ENCODE assay signal across 8 cellular contexts in the genomic region with DNA sequence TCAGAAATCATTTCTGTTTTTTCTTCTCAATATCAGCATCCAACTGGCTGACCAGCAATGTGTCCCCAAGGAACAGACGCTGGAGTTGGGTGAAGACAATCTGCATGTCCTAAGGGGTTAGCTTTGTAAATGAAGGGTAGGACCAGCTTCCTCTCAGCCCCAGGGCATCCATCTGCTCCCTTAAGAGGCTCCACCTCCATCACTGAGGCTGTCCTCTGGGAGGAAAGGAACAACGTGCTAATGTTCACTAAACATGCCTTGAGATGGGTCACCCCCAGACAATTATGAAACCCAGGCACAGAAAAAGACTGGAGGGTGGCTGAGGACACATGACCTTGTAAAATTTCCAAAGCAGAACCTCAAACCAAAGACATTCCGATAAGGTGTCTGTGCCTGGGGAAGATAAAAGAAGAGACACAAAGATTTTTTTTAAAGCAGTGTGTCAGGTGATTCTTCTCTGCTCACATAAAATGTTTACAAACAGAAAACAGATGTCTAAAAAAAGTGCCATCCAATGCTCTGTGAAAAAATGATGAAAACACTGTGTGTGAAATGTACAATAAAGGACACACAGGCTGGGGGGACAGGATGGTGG. TPM values are rescaled to one million over a fixed set of nuclear protein-coding genes. Genes with fewer than 3 reads are reported as not detected.
DNase-seq lines count a peak whose midpoint lies in the region; ATAC-seq, FAIRE-seq and TF ChIP-seq lines count a peak whose summit lies in the region.

No MANE protein-coding gene starts in this region.

- H3K27ac ChIP-seq in keratinocyte (ENCODE audit: control insufficient read depth, insufficient read depth, low read length) (peak overlapping the region; percentile 75), tibial nerve (no peak overlapping the region)

- intact Hi-C loops in activated T-helper 1 cell treated with anti-CD3 and anti-CD28 coated beads, Interleukin-12 subunit alpha, Interleukin-12 subunit beta, Interleukin-2, Interleukin-4 antibody, amounts not matched to agents 30 ng/mL and 10 ng/mL and 1 ng/mL, durations not matched to agents 14 hours and 24 hours and 36 hours (cut with micrococcal nuclease): loop anchor here (10.0 kb wide), 1 partner anchor 55 kb away; no protein-coding TSS in a partner anchor

- no peak overlapping the region for H2AFZ ChIP-seq in keratinocyte (ENCODE audit: control insufficient read depth, low read length)

- dilution Hi-C loops in keratinocyte (cut with MboI; ENCODE audit: extremely low pct_ligation_motif_present, low sequenced_read_pairs): no loop called here

- peaks cover 72% of the 10 kb centered on the region for H3K4me1 Mint-ChIP-seq in activated T-cell treated with anti-CD3 and anti-CD28 coated beads, Interleukin-2, amount 50 U/mL, for 4 hours (ENCODE audit: low read depth)
- H3K4me1 Mint-ChIP-seq in activated T-helper 1 cell treated with anti-CD3 and anti-CD28 coated beads, Interleukin-12 subunit alpha, Interleukin-12 subunit beta, Interleukin-2, Interleukin-4 antibody, amounts not matched to agents 30 ng/mL and 10 ng/mL and 1 ng/mL, durations not matched to agents 14 hours and 24 hours and 36 hours (ENCODE audit: low read depth): peaks cover 29% of the 10 kb centered on the region

- H3K9me1 ChIP-seq in keratinocyte (ENCODE audit: control insufficient read depth, extremely low read depth, insufficient read depth, low read length): no peaks in the 10 kb centered on the region

- FAIRE-seq in keratinocyte (lab: Jason Lieb, UNC): no peak

- TF ChIP-seq POLR2A in tibial nerve (IDR thresholded peaks at IDR 0.05): no peak

- no peak for TF ChIP-seq EP300 in tibial nerve (IDR thresholded peaks at IDR 0.05)

- 47 to 53% methylated on average over 3 of the region's 3 CpGs for WGBS in tibial nerve, 2 donors

- no peak for DNase-seq in activated T-cell treated with anti-CD3 and anti-CD28 coated beads, Interleukin-2, amount 50 U/mL, for 4 hours
- DNase-seq in activated T-cell treated with anti-CD3 and anti-CD28 coated beads, Interleukin-2, amount 50 U/mL, for 1 hour: no peak
- no peak for DNase-seq in activated T-helper 1 cell treated with anti-CD3 and anti-CD28 coated beads, Interleukin-12 subunit alpha, Interleukin-12 subunit beta, Interleukin-2, Interleukin-4 antibody, amounts not matched to agents 30 ng/mL and 10 ng/mL and 1 ng/mL, durations not matched to agents 14 hours and 24 hours and 36 hours (ENCODE audit: low spot score)
- DNase-seq in keratinocyte (ENCODE audit: low read depth, low spot score): no peak
- no peak for DNase-seq in tibial nerve (ENCODE audit: low spot score in 2 of 2)
- no peak for DNase-seq in medulla oblongata (ENCODE audit: extremely low spot score)
- DNase-seq in NCI-H2081 (lab: John Stamatoyannopoulos, UW): no peak

- H3K36me3 ChIP-seq in keratinocyte (ENCODE audit: control insufficient read depth in 2 of 2, extremely low read depth in 1 of 2, insufficient read depth in 2 of 2, low read length in 2 of 2) (peaks cover 3 to 12% of the 10 kb centered on the region in 2 experiments), tibial nerve (peaks cover 0 to 14% (median 0%) of the 10 kb centered on the region in 3 donors)

- peak overlapping the region; percentile 90 to 99 (median 95) for H3K4me3 ChIP-seq in keratinocyte (ENCODE audit: control insufficient read depth in 2 of 3, extremely low read depth in 1 of 3, insufficient read depth in 2 of 3, low read depth in 1 of 3, low read length in 3 of 3)
- H3K4me3 ChIP-seq in tibial nerve: peak overlapping the region; percentile 88 to 98 (median 92)

- ATAC-seq in activated T-cell treated with anti-CD3 and anti-CD28 coated beads, Interleukin-2, amount 50 U/mL, for 4 hours: no peak
- ATAC-seq in HG03521 (IDR thresholded peaks at IDR 0.05; ENCODE audit: unreplicated experiment): no peak

- no peaks in the 10 kb centered on the region for H3K9me3 Mint-ChIP-seq in activated T-cell treated with anti-CD3 and anti-CD28 coated beads, Interleukin-2, amount 50 U/mL, for 4 hours
- H3K9me3 Mint-ChIP-seq in activated T-helper 1 cell treated with anti-CD3 and anti-CD28 coated beads, Interleukin-12 subunit alpha, Interleukin-12 subunit beta, Interleukin-2, Interleukin-4 antibody, amounts not matched to agents 30 ng/mL and 10 ng/mL and 1 ng/mL, durations not matched to agents 14 hours and 24 hours and 36 hours: peaks cover 14% of the 10 kb centered on the region

- peak overlapping the region; percentile 13 for H3K27ac Mint-ChIP-seq in activated T-helper 1 cell treated with anti-CD3 and anti-CD28 coated beads, Interleukin-12 subunit alpha, Interleukin-12 subunit beta, Interleukin-2, Interleukin-4 antibody, amounts not matched to agents 30 ng/mL and 10 ng/mL and 1 ng/mL, durations not matched to agents 14 hours and 24 hours and 36 hours

- peak overlapping the region; percentile 84 for H3K9ac ChIP-seq in keratinocyte (ENCODE audit: control insufficient read depth, extremely low read depth, insufficient read depth, low read length)

- no peaks in the 10 kb centered on the region for H4K20me1 ChIP-seq in keratinocyte (ENCODE audit: control insufficient read depth, extremely low read depth, insufficient read depth, low read length)

- no peaks in the 10 kb centered on the region for H3K27me3 Mint-ChIP-seq in activated T-cell treated with anti-CD3 and anti-CD28 coated beads, Interleukin-2, amount 50 U/mL, for 4 hours (ENCODE audit: low read depth)
- no peaks in the 10 kb centered on the region for H3K27me3 Mint-ChIP-seq in activated T-helper 1 cell treated with anti-CD3 and anti-CD28 coated beads, Interleukin-12 subunit alpha, Interleukin-12 subunit beta, Interleukin-2, Interleukin-4 antibody, amounts not matched to agents 30 ng/mL and 10 ng/mL and 1 ng/mL, durations not matched to agents 14 hours and 24 hours and 36 hours (ENCODE audit: insufficient read depth)

- peaks cover 28% of the 10 kb centered on the region for H3K36me3 Mint-ChIP-seq in activated T-cell treated with anti-CD3 and anti-CD28 coated beads, Interleukin-2, amount 50 U/mL, for 4 hours (ENCODE audit: insufficient read depth)
- peaks cover 42% of the 10 kb centered on the region for H3K36me3 Mint-ChIP-seq in activated T-helper 1 cell treated with anti-CD3 and anti-CD28 coated beads, Interleukin-12 subunit alpha, Interleukin-12 subunit beta, Interleukin-2, Interleukin-4 antibody, amounts not matched to agents 30 ng/mL and 10 ng/mL and 1 ng/mL, durations not matched to agents 14 hours and 24 hours and 36 hours (ENCODE audit: low read depth)

- H3K4me3 Mint-ChIP-seq in activated T-cell treated with anti-CD3 and anti-CD28 coated beads, Interleukin-2, amount 50 U/mL, for 4 hours: peak overlapping the region; percentile 94
- H3K4me3 Mint-ChIP-seq in activated T-helper 1 cell treated with anti-CD3 and anti-CD28 coated beads, Interleukin-12 subunit alpha, Interleukin-12 subunit beta, Interleukin-2, Interleukin-4 antibody, amounts not matched to agents 30 ng/mL and 10 ng/mL and 1 ng/mL, durations not matched to agents 14 hours and 24 hours and 36 hours: peak overlapping the region; percentile 94

- H3K79me2 ChIP-seq in keratinocyte (ENCODE audit: control insufficient read depth, insufficient read depth, low read length): peaks cover 54% of the 10 kb centered on the region

- no peaks in the 10 kb centered on the region for H3K27me3 ChIP-seq in keratinocyte (ENCODE audit: control insufficient read depth, extremely low read depth, insufficient read depth, low read length)
- H3K27me3 ChIP-seq in tibial nerve: no peaks in the 10 kb centered on the region

- peaks cover 10% of the 10 kb centered on the region for H3K4me1 ChIP-seq in keratinocyte (ENCODE audit: control insufficient read depth, extremely low read depth, insufficient read depth, low read length)
- peaks cover 0 to 35% (median 16%) of the 10 kb centered on the region in 4 donors for H3K4me1 ChIP-seq in tibial nerve

- H3K9me3 ChIP-seq in keratinocyte (ENCODE audit: control insufficient read depth, low read depth, low read length) (peaks cover 2% of the 10 kb centered on the region), tibial nerve (no peaks in the 10 kb centered on the region)

- H3K4me2 ChIP-seq in keratinocyte (ENCODE audit: control insufficient read depth, extremely low read depth, insufficient read depth, low read depth, low read length): peak overlapping the region; percentile 88

- TF ChIP-seq CTCF in keratinocyte (optimal IDR thresholded peaks at IDR 0.05 in 1 of 3, IDR thresholded peaks at IDR 0.05 in 1 of 3, conservative IDR thresholded peaks at IDR 0.05 in 1 of 3; ENCODE audit: extremely low read depth in 1 of 3, insufficient read depth in 2 of 3, low read length in 3 of 3) (no peak), tibial nerve (IDR thresholded peaks at IDR 0.05) (no peak)

RNA-seq across cellular contexts. Expression of gene ZNF124, which starts 37.6 kb away (rescaled TPM):
- 10 to 100 TPM; 16.6 to 19.6 (median 17.0) TPM for total RNA-seq in activated T-cell treated with anti-CD3 and anti-CD28 coated beads, Interleukin-2, amount 50 U/mL, for 4 hours
- total RNA-seq in activated T-helper 1 cell treated with anti-CD3 and anti-CD28 coated beads, Interleukin-12 subunit alpha, Interleukin-12 subunit beta, Interleukin-2, Interleukin-4 antibody, amounts not matched to agents 30 ng/mL and 10 ng/mL and 1 ng/mL, durations not matched to agents 14 hours and 24 hours and 36 hours: 14.9 and 15.5 TPM in 2 replicates
- 2.9 to 4.1 TPM (median 2.9 TPM) in 3 replicates for polyA plus RNA-seq in keratinocyte
- 0.66 TPM for polyA plus RNA-seq in keratinocyte (2011; ENCODE audit: low read depth)
- polyA plus RNA-seq in keratinocyte (2011; cell fraction: cytosol; rRNA removed): 1.5 and 3.1 TPM in 2 replicates
- 5.7 and 6.2 TPM in 2 replicates for polyA plus RNA-seq in keratinocyte (2011; cell fraction: nucleus; rRNA removed)
- 1.3 and 2.4 TPM in 2 replicates for polyA plus RNA-seq in keratinocyte (2012; ENCODE audit: low replicate concordance)
- polyA minus RNA-seq in keratinocyte: 4.6 to 20.5 TPM (median 17.5 TPM) in 3 replicates
- polyA minus RNA-seq in keratinocyte (2011; cell fraction: cytosol; rRNA and poly(A)+ RNA removed): 14.6 TPM
- 5.0 and 9.3 TPM in 2 replicates for polyA minus RNA-seq in keratinocyte (2011; cell fraction: nucleus; rRNA and poly(A)+ RNA removed)
- 10 to 100 TPM; 11.1 to 34.1 (median 15.6) TPM for total RNA-seq in tibial nerve

RNA-seq across cellular contexts. Expression of gene VN1R5, which starts 46.5 kb away (rescaled TPM):
- not detected for total RNA-seq in activated T-cell treated with anti-CD3 and anti-CD28 coated beads, Interleukin-2, amount 50 U/mL, for 4 hours
- not detected in 2 replicates for total RNA-seq in activated T-helper 1 cell treated with anti-CD3 and anti-CD28 coated beads, Interleukin-12 subunit alpha, Interleukin-12 subunit beta, Interleukin-2, Interleukin-4 antibody, amounts not matched to agents 30 ng/mL and 10 ng/mL and 1 ng/mL, durations not matched to agents 14 hours and 24 hours and 36 hours
- not detected in 3 replicates for polyA plus RNA-seq in keratinocyte
- polyA plus RNA-seq in keratinocyte (2011; ENCODE audit: low read depth): not detected
- polyA plus RNA-seq in keratinocyte (2011; cell fraction: cytosol; rRNA removed): not detected in 2 replicates
- polyA plus RNA-seq in keratinocyte (2011; cell fraction: nucleus; rRNA removed): not detected in 2 replicates
- polyA plus RNA-seq in keratinocyte (2012; ENCODE audit: low replicate concordance): not detected in 2 replicates
- polyA minus RNA-seq in keratinocyte: not detected in 3 replicates
- not detected for polyA minus RNA-seq in keratinocyte (2011; cell fraction: cytosol; rRNA and poly(A)+ RNA removed)
- polyA minus RNA-seq in keratinocyte (2011; cell fraction: nucleus; rRNA and poly(A)+ RNA removed): not detected in 2 replicates
- not detected for total RNA-seq in tibial nerve
